Comparison of ENCODE assay signal across 19 cellular contexts in genomic region chr9:126235844-126236243, GRCh38.
A peak's percentile ranks its signal among the peaks of the same experiment; 100 is the strongest.
DNase-seq lines count a peak whose midpoint lies in the region; ATAC-seq, FAIRE-seq and TF ChIP-seq lines count a peak whose summit lies in the region.
"Had no signal": no experiment of that assay in that cellular context is flagged by ENCODE, and none has a peak within 500 bp of the region (broad histone marks: within the 10 kb centered on the region; RNA-seq: fewer than 3 reads in every experiment).

No MANE protein-coding gene starts in this region.

- POLR2A ChIA-PET in SK-N-SH (lab: Yijun Ruan, JAX): no interaction called here

- H3K4me3 Mint-ChIP-seq in endodermal cell: no peak overlapping the region
- H3K4me3 Mint-ChIP-seq: CD8-positive, alpha-beta T cell; H9 had no signal

- H3K27me3 ChIP-seq in SK-N-SH (ENCODE audit: insufficient read depth): no peaks in the 10 kb centered on the region
- no peaks in the 10 kb centered on the region for H3K27me3 ChIP-seq in endodermal cell (ENCODE audit: control insufficient read depth, insufficient read depth, low read length, poor library complexity, severe bottlenecking)

- H3F3A ChIP-seq in SK-N-SH (replicated peaks; ENCODE audit: insufficient read depth): no peaks in the 10 kb centered on the region

- CTCF ChIA-PET in SK-N-SH (lab: Yijun Ruan, JAX): no interaction called here

- no peaks in the 10 kb centered on the region for H3K36me3 Mint-ChIP-seq in endodermal cell (ENCODE audit: low read depth)
- H3K36me3 Mint-ChIP-seq: CD8-positive, alpha-beta T cell had no signal

- no peak overlapping the region for H3K27ac Mint-ChIP-seq in endodermal cell
- H3K27ac Mint-ChIP-seq: CD8-positive, alpha-beta T cell; H9 had no signal

- H3K4me2 ChIP-seq in SK-N-SH: no peak overlapping the region
- H3K4me2 ChIP-seq: A549 had no signal

- H3K4me1 Mint-ChIP-seq in endodermal cell: no peaks in the 10 kb centered on the region
- H3K4me1 Mint-ChIP-seq: H9 had no signal

- H3K9ac ChIP-seq in SK-N-SH: no peak overlapping the region
- no peak overlapping the region for H3K9ac ChIP-seq in endodermal cell (ENCODE audit: extremely low read depth, low read length, poor library complexity, severe bottlenecking)
- no peak overlapping the region for H3K9ac ChIP-seq in kidney (ENCODE audit: low read length in 2 of 2)

- 84% methylated on average over 29 of the region's 29 CpGs for WGBS in SK-N-SH (ENCODE audit: low lambda C conversion rate)
- WGBS in endodermal cell (ENCODE audit: insufficient coverage in 1 of 2, insufficient read length in 1 of 2), 2 experiments: 95 to 97% methylated on average over 26 to 29 of the region's 29 CpGs

- H3K4me3 ChIP-seq in SK-N-SH (ENCODE audit: low read depth in 2 of 2, low read length in 1 of 2) (no peak overlapping the region), endodermal cell (ENCODE audit: low read length) (no peak overlapping the region), kidney (ENCODE audit: low read length in 2 of 2) (no peak overlapping the region)
- H3K4me3 ChIP-seq: A549 had no signal

- no peaks in the 10 kb centered on the region for H3K9me2 ChIP-seq in SK-N-SH

- no peak for TF ChIP-seq RAD21 in SK-N-SH (IDR thresholded peaks at IDR 0.05; ENCODE audit: low read length)

- H2AFZ ChIP-seq in SK-N-SH (ENCODE audit: low read depth): no peak overlapping the region

- no peaks in the 10 kb centered on the region for H4K20me1 ChIP-seq in SK-N-SH (ENCODE audit: insufficient read depth)

- H3K27ac ChIP-seq in SK-N-SH (ENCODE audit: low read depth in 2 of 2, low read length in 1 of 2): no peak overlapping the region
- H3K27ac ChIP-seq in endodermal cell (ENCODE audit: low read depth, low read length): no peak overlapping the region
- no peak overlapping the region for H3K27ac ChIP-seq in kidney (ENCODE audit: low read depth in 2 of 2, low read length in 2 of 2)
- H3K27ac ChIP-seq: 22Rv1, A549 had no signal

- H3K9me3 Mint-ChIP-seq in endodermal cell: peaks cover 3% of the 10 kb centered on the region
- H3K9me3 Mint-ChIP-seq: CD8-positive, alpha-beta T cell; H9 had no signal

- H3K9me3 ChIP-seq in SK-N-SH: no peaks in the 10 kb centered on the region
- no peaks in the 10 kb centered on the region for H3K9me3 ChIP-seq in endodermal cell (ENCODE audit: control insufficient read depth, low read length)
- no peaks in the 10 kb centered on the region for H3K9me3 ChIP-seq in kidney (ENCODE audit: control insufficient read depth in 1 of 2, low read length in 2 of 2)
- H3K9me3 ChIP-seq: A549 had no signal

- H3K27me3 Mint-ChIP-seq in endodermal cell (ENCODE audit: insufficient read depth): peaks cover 3% of the 10 kb centered on the region

- H3K36me3 ChIP-seq in SK-N-SH (replicated peaks in 1 of 2; ENCODE audit: control insufficient read depth in 1 of 2, insufficient read depth in 2 of 2, low read length in 1 of 2) (no peaks in the 10 kb centered on the region), endodermal cell (ENCODE audit: control insufficient read depth, insufficient read depth, low read length) (no peaks in the 10 kb centered on the region), kidney (ENCODE audit: control insufficient read depth in 1 of 2, insufficient read depth in 2 of 2, low read length in 2 of 2) (no peaks in the 10 kb centered on the region)

- TF ChIP-seq CTCF in SK-N-SH (IDR thresholded peaks at IDR 0.05): no peak
- no peak for TF ChIP-seq CTCF in endodermal cell (conservative IDR thresholded peaks at IDR 0.05)
- no peak for TF ChIP-seq CTCF in kidney (IDR thresholded peaks at IDR 0.05; ENCODE audit: borderline replicate concordance, extremely low read depth, insufficient read depth)

- H3K79me2 ChIP-seq in SK-N-SH (ENCODE audit: insufficient read depth): no peaks in the 10 kb centered on the region

- H3K4me1 ChIP-seq in SK-N-SH (ENCODE audit: control insufficient read depth in 1 of 2, insufficient read depth in 2 of 2, low read depth in 1 of 2, low read length in 1 of 2) (peaks cover 0 to 3% of the 10 kb centered on the region in 2 experiments; a peak in 1 of 4 replicates), endodermal cell (ENCODE audit: control insufficient read depth, insufficient read depth, low read length) (no peaks in the 10 kb centered on the region), kidney (ENCODE audit: control insufficient read depth in 1 of 2, insufficient read depth in 1 of 2, low read depth in 1 of 2, low read length in 2 of 2) (no peaks in the 10 kb centered on the region)
- H3K4me1 ChIP-seq: A549 had no signal

- intact Hi-C loops in kidney (cut with DNase I): no loop called here

- DNase-seq in SK-N-SH (peak; percentile 10), endodermal cell (peak; percentile 41), pons (ENCODE audit: low spot score) (peak; percentile 34), kidney (no peak), NCI-H345 treated with DMSO at 0.1 percent for 48 hours (lab: John Stamatoyannopoulos, UW; ENCODE audit: unreplicated experiment) (no peak), NCI-H2196 treated with DMSO at 0.1 percent for 48 hours (lab: John Stamatoyannopoulos, UW; ENCODE audit: unreplicated experiment) (no peak)
- DNase-seq: AML-193; Calu3; CD8-positive, alpha-beta T cell; DMS53; DND-41; EL; H9 had no signal

- no peak for TF ChIP-seq EP300 in SK-N-SH (IDR thresholded peaks at IDR 0.05; ENCODE audit: borderline replicate concordance in 1 of 2, low read depth in 1 of 2, low read length in 1 of 2)

- FAIRE-seq in kidney (lab: Jason Lieb, UNC): no peak
- FAIRE-seq: A549, GM12891, GM19239, H1 had no signal

- no peak for ATAC-seq in SK-N-SH treated with all-trans-retinoic acid at 6 μM for 48 hours
- ATAC-seq: A549; CD8-positive, alpha-beta T cell had no signal

TF ChIP-seq in SK-N-SH, 30 proteins besides CTCF, POLR2A, EP300 and RAD21 (continues in another document):
- no peak for TF ChIP-seq GABPA (IDR thresholded peaks at IDR 0.05; ENCODE audit: low read depth)
- TF ChIP-seq MXI1 (IDR thresholded peaks at IDR 0.05; ENCODE audit: low read depth, low read length): no peak
- no peak for TF ChIP-seq IRF3 (IDR thresholded peaks at IDR 0.05; ENCODE audit: low read depth, low read length)
- TF ChIP-seq CHD2 (IDR thresholded peaks at IDR 0.05; ENCODE audit: low read length, partially characterized antibody): no peak
- no peak for TF ChIP-seq USF1 (IDR thresholded peaks at IDR 0.05; ENCODE audit: borderline replicate concordance, low read depth)

TF ChIP-seq in SK-N-SH treated with all-trans-retinoic acid at 6 μM for 48 hours, 23 proteins besides CTCF, POLR2A, EP300 and RAD21 (continues in another document):
- TF ChIP-seq ZNF70 (CRISPR knock-in tag; IDR thresholded peaks at IDR 0.05) (no peak), ZNF8 (CRISPR knock-in tag; IDR thresholded peaks at IDR 0.05) (no peak), TOX (CRISPR knock-in tag; IDR thresholded peaks at IDR 0.05; ENCODE audit: borderline replicate concordance) (no peak), ZFP3 (CRISPR knock-in tag; IDR thresholded peaks at IDR 0.05) (no peak), SNAI2 (CRISPR knock-in tag; IDR thresholded peaks at IDR 0.05) (no peak), ARNTL (CRISPR knock-in tag; IDR thresholded peaks at IDR 0.05; ENCODE audit: borderline replicate concordance, low read depth) (no peak), CREB5 (CRISPR knock-in tag; IDR thresholded peaks at IDR 0.05; ENCODE audit: low read depth) (no peak), ISL1 (CRISPR knock-in tag; IDR thresholded peaks at IDR 0.05) (no peak), RARB (CRISPR knock-in tag; IDR thresholded peaks at IDR 0.05) (no peak), CSDC2 (CRISPR knock-in tag; IDR thresholded peaks at IDR 0.05) (no peak), TSHZ2 (CRISPR knock-in tag; IDR thresholded peaks at IDR 0.05) (no peak)

Comparison
In these comparisons a context has a peak if more than half of its experiments do, and no peak if none do; other contexts are left out.
1. DNase-seq: peak in SK-N-SH (single experiment), endodermal cell (single experiment) and pons (single experiment); none in kidney (single experiment), NCI-H345 treated with DMSO at 0.1 percent for 48 hours (single experiment) and NCI-H2196 treated with DMSO at 0.1 percent for 48 hours (single experiment).